In the genomic region with DNA sequence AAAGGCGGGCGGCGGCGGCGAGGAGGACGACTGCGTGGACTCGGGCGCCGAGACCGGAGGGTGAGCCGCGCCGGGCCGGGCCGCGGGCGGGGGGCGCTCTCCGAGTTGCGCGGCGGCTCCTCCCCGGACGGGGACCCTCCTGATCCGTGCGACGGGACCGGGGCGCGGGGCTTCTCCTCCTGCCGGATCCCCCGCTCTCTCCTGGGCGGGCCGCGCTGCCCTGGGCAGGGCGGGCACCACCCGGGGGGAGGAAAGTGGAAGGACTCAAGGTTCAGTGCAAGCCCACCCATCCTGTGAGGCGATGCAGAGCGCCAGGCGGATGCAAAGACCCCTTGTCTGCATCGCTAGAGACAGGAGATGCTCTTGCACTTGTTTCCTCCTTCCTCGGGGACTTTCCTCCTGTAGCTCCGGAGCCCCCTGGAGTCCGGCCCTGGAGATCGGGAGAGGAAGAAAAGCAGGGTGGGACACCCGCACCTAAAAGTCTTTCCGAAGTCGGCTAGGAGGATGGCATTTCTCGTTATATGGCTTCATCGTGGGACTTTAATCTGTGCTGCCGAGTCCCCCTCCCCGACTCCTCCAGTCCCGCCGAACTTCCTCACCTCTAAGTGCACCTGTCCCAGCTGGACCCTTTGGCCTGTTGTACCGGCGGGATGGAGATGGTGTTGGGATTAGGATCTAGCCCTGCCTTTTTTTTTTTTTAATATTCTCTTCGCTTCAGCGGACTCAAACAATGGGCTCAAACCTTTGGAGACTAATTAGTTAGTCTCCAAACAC, we compare ENCODE assay signal across 8 cellular contexts. TPM values are rescaled to one million over a fixed set of nuclear protein-coding genes. Genes with fewer than 3 reads are reported as not detected.
DNase-seq lines count a peak whose midpoint lies in the region; ATAC-seq and TF ChIP-seq lines count a peak whose summit lies in the region.

No MANE protein-coding gene starts in this region.

- H3K27ac ChIP-seq in caudate nucleus (ENCODE audit: low read depth, low read length) (peak overlapping the region; percentile 81), lung (ENCODE audit: low read depth in 1 of 2, low read length in 1 of 2) (peak overlapping the region; percentile 11 to 89), tibial nerve (peak overlapping the region; percentile 50 to 87 (median 61))

- peaks cover 4 to 5% of the 10 kb centered on the region in 2 donors for H3K4me1 ChIP-seq in lung (ENCODE audit: control insufficient read depth in 2 of 2, insufficient read depth in 2 of 2, low read length in 2 of 2)
- peaks cover 0 to 23% (median 7%) of the 10 kb centered on the region in 4 donors for H3K4me1 ChIP-seq in tibial nerve

- no peak for TF ChIP-seq POLR2A in tibial nerve (IDR thresholded peaks at IDR 0.05)

- no peak for TF ChIP-seq EP300 in tibial nerve (IDR thresholded peaks at IDR 0.05)

- H3K4me3 ChIP-seq in lung (peak overlapping the region; percentile 87), tibial nerve (peak overlapping the region; percentile 66 to 91 (median 72))

- TF ChIP-seq CTCF in lung (IDR thresholded peaks at IDR 0.05; ENCODE audit: control extremely low read depth, extremely low read depth): no peak
- TF ChIP-seq CTCF in tibial nerve (IDR thresholded peaks at IDR 0.05): peak in 1 of 5 experiments; percentile 11

- 4 to 7% methylated on average over 38 to 59 of the region's 59 CpGs for WGBS in lung, 2 donors
- WGBS in tibial nerve, 2 donors: 4 to 6% methylated on average over 22 to 27 of the region's 59 CpGs

- no peaks in the 10 kb centered on the region for H3K36me3 ChIP-seq in lung (ENCODE audit: control insufficient read depth in 2 of 2, insufficient read depth in 2 of 2, low read length in 2 of 2)
- peaks cover 0 to 5% (median 0%) of the 10 kb centered on the region in 3 donors for H3K36me3 ChIP-seq in tibial nerve

- H3K9me3 ChIP-seq in lung (ENCODE audit: control insufficient read depth in 2 of 2, insufficient read depth in 1 of 2, low read length in 1 of 2) (peaks cover 0 to 3% of the 10 kb centered on the region in 2 donors), tibial nerve (no peaks in the 10 kb centered on the region)

- H3K27me3 ChIP-seq in lung (ENCODE audit: control insufficient read depth, insufficient read depth) (no peaks in the 10 kb centered on the region), tibial nerve (no peaks in the 10 kb centered on the region)

- ATAC-seq in GM21515 (IDR thresholded peaks at IDR 0.05; ENCODE audit: unreplicated experiment) (peak; percentile 32), lung (ENCODE audit: insufficient read depth, low FRiP score) (no peak), GM18498 (IDR thresholded peaks at IDR 0.05; ENCODE audit: unreplicated experiment) (no peak)

- DNase-seq in Ammon's horn (ENCODE audit: low spot score) (peak; percentile 39), NCI-H2227 treated with DMSO at 0.1 percent for 48 hours (lab: John Stamatoyannopoulos, UW) (peak; percentile 13), caudate nucleus (lab: John Stamatoyannopoulos, UW) (peak in 11 of 61 donors; percentile 12 to 67 (median 51)), lung (ENCODE audit: low spot score) (no peak), tibial nerve (ENCODE audit: low spot score in 2 of 2) (peak in 1 of 2 donors; percentile 10)
- DNase-seq in stimulated activated CD4-positive, alpha-beta T cell treated with anti-CD3 and anti-CD28 coated beads, Interleukin-2, amount 100 ng/mL, for 24 hours: no peak

RNA-seq across cellular contexts. Expression of a gene that starts 0.5 kb away (rescaled TPM):
- total RNA-seq in lung (1 to 10 TPM; 2.0 to 2.9 TPM), tibial nerve (10 to 100 TPM; 12.8 to 30.9 (median 21.8) TPM)
- polyA plus RNA-seq in lung: 1 to 10 TPM in 1 of 2 donors, under 1 TPM in 1; 0.87 to 1.3 TPM

Comparison
In these comparisons a context has a peak if more than half of its experiments do, and no peak if none do; other contexts are left out.
1. DNase-seq: peak in Ammon's horn (single experiment) and NCI-H2227 treated with DMSO at 0.1 percent for 48 hours (single experiment); none in lung (single experiment) and stimulated activated CD4-positive, alpha-beta T cell treated with anti-CD3 and anti-CD28 coated beads, Interleukin-2, amount 100 ng/mL, for 24 hours (0 of 2).
2. Peak in every context shown above with its lines, with median percentiles within 50 percentile points of each other: H3K27ac ChIP-seq.